Comparison of ENCODE assay signal across 1 cellular context in genomic region chr17:45951941-45952340, GRCh38.
A peak's percentile ranks its signal among the peaks of the same experiment; 100 is the strongest.
TF ChIP-seq lines count a peak whose summit lies in the region.

No MANE protein-coding gene starts in this region.

TF ChIP-seq in K562, 482 proteins besides CTCF, POLR2A, EP300 and RAD21 (continued from another document and continues in another):
- TF ChIP-seq THRB (CRISPR knock-in tag; conservative IDR thresholded peaks at IDR 0.05) (no peak), SRSF3 (IDR thresholded peaks at IDR 0.05; ENCODE audit: insufficient read depth, low read length) (no peak), ZNF449 (CRISPR knock-in tag; IDR thresholded peaks at IDR 0.05) (no peak), NCOA6 (IDR thresholded peaks at IDR 0.05) (no peak), TAL1 (IDR thresholded peaks at IDR 0.05) (peak; percentile 90), U2AF1 (optimal IDR thresholded peaks at IDR 0.05; ENCODE audit: low read depth, low read length) (no peak), ARHGAP35 (IDR thresholded peaks at IDR 0.05; ENCODE audit: partially characterized antibody) (no peak), MEF2A (IDR thresholded peaks at IDR 0.05; ENCODE audit: control insufficient read depth, low read depth, low read length) (no peak), FOXM1 (IDR thresholded peaks at IDR 0.05; ENCODE audit: low read depth) (peak; percentile 56; the same call in 1 of the 2 replicates), FOXM1 (CRISPR knock-in tag; IDR thresholded peaks at IDR 0.05; ENCODE audit: low read depth) (no peak), ZNF512 (tag; IDR thresholded peaks at IDR 0.05) (no peak), HDGF (IDR thresholded peaks at IDR 0.05) (no peak), HINFP (tag; conservative IDR thresholded peaks at IDR 0.05; ENCODE audit: low read depth) (no peak), ATF6 (CRISPR knock-in tag; IDR thresholded peaks at IDR 0.05) (no peak), TBL1XR1 (IDR thresholded peaks at IDR 0.05; ENCODE audit: low read length in 2 of 2) (no peak), JUNB (CRISPR knock-in tag; conservative IDR thresholded peaks at IDR 0.05) (no peak), MITF (IDR thresholded peaks at IDR 0.05) (no peak), ZNF518B (CRISPR knock-in tag; IDR thresholded peaks at IDR 0.05) (no peak), HDAC3 (IDR thresholded peaks at IDR 0.05; ENCODE audit: borderline replicate concordance, partially characterized antibody) (no peak), TEAD1 (CRISPR knock-in tag; IDR thresholded peaks at IDR 0.05) (no peak), POLR3A (IDR thresholded peaks at IDR 0.05; ENCODE audit: borderline replicate concordance, extremely low read depth, insufficient read depth, insufficient read length) (no peak), ZNF280B (CRISPR knock-in tag; IDR thresholded peaks at IDR 0.05) (no peak), ZBTB40 (IDR thresholded peaks at IDR 0.05) (no peak), ZBTB40 (CRISPR knock-in tag; IDR thresholded peaks at IDR 0.05) (no peak), SP1 (CRISPR knock-in tag; IDR thresholded peaks at IDR 0.05) (no peak), THRA (IDR thresholded peaks at IDR 0.05) (no peak), GTF2A2 (tag; IDR thresholded peaks at IDR 0.05) (no peak), MXI1 (IDR thresholded peaks at IDR 0.05; ENCODE audit: low read depth, low read length) (no peak), CCNT2 (IDR thresholded peaks at IDR 0.05; ENCODE audit: borderline replicate concordance, extremely low read depth, insufficient read length, low read depth, low read length) (no peak), KLF13 (tag; IDR thresholded peaks at IDR 0.05; ENCODE audit: borderline replicate concordance, low read depth) (no peak), HDAC8 (tag; IDR thresholded peaks at IDR 0.05) (no peak)
